ENCODE assay signal across 26 cellular contexts in genomic region chr9:95383845-95384244, GRCh38.
DNase-seq lines count a peak whose midpoint lies in the region; ATAC-seq and TF ChIP-seq lines count a peak whose summit lies in the region.
"Had no signal": no experiment of that assay in that cellular context is flagged by ENCODE, and none has a peak within 500 bp of the region (broad histone marks: within the 10 kb centered on the region; RNA-seq: fewer than 3 reads in every experiment).

No MANE protein-coding gene starts in this region.

- no peaks in the 10 kb centered on the region for H3K9me3 ChIP-seq in AG04450 (ENCODE audit: control insufficient read depth, insufficient read depth, low read length)
- H3K9me3 ChIP-seq in SJSA1 (replicated peaks): no peaks in the 10 kb centered on the region
- no peaks in the 10 kb centered on the region for H3K9me3 ChIP-seq in upper lobe of left lung
- H3K9me3 ChIP-seq: body of pancreas, right atrium auricular region, stomach, tibial artery had no signal

- H3K36me3 ChIP-seq in SJSA1 (no peaks in the 10 kb centered on the region), upper lobe of left lung (no peaks in the 10 kb centered on the region)
- H3K36me3 ChIP-seq: neural progenitor cell, right atrium auricular region, stomach, tibial artery had no signal

- WGBS in upper lobe of left lung, 2 donors: 55 to 66% methylated on average over 1 of the region's 1 CpG

- H3K4me3 ChIP-seq in AG04450 (ENCODE audit: low read depth, low read length): no peak overlapping the region
- H3K4me3 ChIP-seq in SJSA1: no peak overlapping the region
- no peak overlapping the region for H3K4me3 ChIP-seq in fibroblast of the aortic adventitia (ENCODE audit: low read depth, low read length)
- no peak overlapping the region for H3K4me3 ChIP-seq in upper lobe of left lung
- H3K4me3 ChIP-seq: body of pancreas, GM12878, lung, neural progenitor cell, right atrium auricular region, stomach, tibial artery had no signal

- H3K27ac ChIP-seq in AG04450 (ENCODE audit: low read depth, low read length): peak overlapping the region; percentile 68
- H3K27ac ChIP-seq in SJSA1: peak overlapping the region; percentile 84
- H3K27ac ChIP-seq in upper lobe of left lung: no peak overlapping the region
- H3K27ac ChIP-seq: body of pancreas, foreskin keratinocyte, neural progenitor cell, right atrium auricular region, stomach, tibial artery had no signal

- CTCF ChIA-PET in AG04450 (lab: Charles Lee): interaction anchor here (1.0 to 2.3 kb wide), 2 partner anchors 14 to 47 kb away, joined by 3 to 7 read pairs; no protein-coding TSS in a partner anchor

- POLR2A ChIA-PET in AG04450 (lab: Yijun Ruan, JAX): interaction anchor here (0.9 to 1.5 kb wide), 3 partner anchors 26 to 114 kb away, joined by 3 to 4 read pairs (median 4); no protein-coding TSS in a partner anchor

- DNase-seq in AG04450 (ENCODE audit: low read depth, low spot score): no peak
- peak; percentile 39 for DNase-seq in H4 (ENCODE audit: low spot score)
- DNase-seq in SJSA1 (ENCODE audit: low read depth in 1 of 2, low spot score in 2 of 2): peak; percentile 55 to 75
- DNase-seq in fibroblast of the aortic adventitia (ENCODE audit: low read depth): peak; percentile 5
- no peak for DNase-seq in upper lobe of left lung
- no peak for DNase-seq in NCI-H2227 treated with DMSO at 0.1 percent for 48 hours (lab: John Stamatoyannopoulos, UW)
- no peak for DNase-seq in NCI-H128 (lab: John Stamatoyannopoulos, UW; ENCODE audit: unreplicated experiment)
- DNase-seq: activated CD4-positive, alpha-beta T cell treated with anti-CD3 and anti-CD28 coated beads for 48 hours; activated CD8-positive, alpha-beta memory T cell treated with anti-CD3 and anti-CD28 coated beads for 24 hours; activated effector memory CD4-positive, alpha-beta T cell treated with anti-CD3 and anti-CD28 coated beads, Interleukin-2, amount 50 U/mL, for 16 hours; body of pancreas; DMS79 treated with DMSO at 0.1 percent for 48 hours; Karpas-422; NCI-H187 treated with DMSO at 0.1 percent for 48 hours; NCI-H524 treated with DMSO at 0.1 percent for 48 hours; NK-92 treated with Interleukin-12 subunit alpha and Interleukin-12 subunit beta, amount 100 ng/mL, for 24 hours; stimulated activated CD4-positive, alpha-beta T cell treated with anti-CD3 and anti-CD28 coated beads, Interleukin-2, amount 100 ng/mL, for 24 hours; stomach; T-helper 17 cell; tibial artery had no signal

- H3K27me3 ChIP-seq in AG04450 (ENCODE audit: control insufficient read depth, insufficient read depth, low read length) (no peaks in the 10 kb centered on the region), SJSA1 (replicated peaks) (no peaks in the 10 kb centered on the region), upper lobe of left lung (no peaks in the 10 kb centered on the region)
- H3K27me3 ChIP-seq: body of pancreas, foreskin keratinocyte, neural progenitor cell, right atrium auricular region had no signal

- ATAC-seq in upper lobe of left lung (ENCODE audit: low FRiP score in 2 of 2) (no peak), GM21717 (IDR thresholded peaks at IDR 0.05; ENCODE audit: unreplicated experiment) (no peak)
- ATAC-seq: GM12878, T-helper 17 cell had no signal

- no peak for TF ChIP-seq EP300 in upper lobe of left lung (IDR thresholded peaks at IDR 0.05)

- TF ChIP-seq POLR2A in upper lobe of left lung (IDR thresholded peaks at IDR 0.05): no peak

- H3K4me1 ChIP-seq in SJSA1 (replicated peaks): peaks cover 51% of the 10 kb centered on the region
- H3K4me1 ChIP-seq in upper lobe of left lung: no peaks in the 10 kb centered on the region
- H3K4me1 ChIP-seq: body of pancreas, right atrium auricular region, stomach had no signal

- TF ChIP-seq CTCF in AG04450 (IDR thresholded peaks at IDR 0.05; ENCODE audit: low read depth, low read length): no peak
- TF ChIP-seq CTCF in fibroblast of the aortic adventitia (IDR thresholded peaks at IDR 0.05; ENCODE audit: insufficient read depth, low read length): no peak
- TF ChIP-seq CTCF in upper lobe of left lung (IDR thresholded peaks at IDR 0.05): no peak

Comparison
In these comparisons a context has a peak if more than half of its experiments do, and no peak if none do; other contexts are left out.
1. DNase-seq: peak in H4 (single experiment), SJSA1 (2 of 2) and fibroblast of the aortic adventitia (single experiment); none in AG04450 (single experiment), upper lobe of left lung (0 of 2), NCI-H2227 treated with DMSO at 0.1 percent for 48 hours (single experiment) and NCI-H128 (single experiment).
2. H3K27ac ChIP-seq: peak in AG04450 (single experiment) and SJSA1 (single experiment); none in upper lobe of left lung (0 of 4).